In genomic region chr1:42950146-42950480, GRCh38 we compare ENCODE assay signal across 10 cellular contexts. TPM values are rescaled to one million over a fixed set of nuclear protein-coding genes. Genes with fewer than 3 reads are reported as not detected.
DNase-seq lines count a peak whose midpoint lies in the region; ATAC-seq and TF ChIP-seq lines count a peak whose summit lies in the region.
"Had no signal": no experiment of that assay in that cellular context is flagged by ENCODE, and none has a peak within 500 bp of the region (broad histone marks: within the 10 kb centered on the region; RNA-seq: fewer than 3 reads in every experiment).

No MANE protein-coding gene starts in this region.

- H3K4me3 ChIP-seq in SJSA1 (no peak overlapping the region), sigmoid colon (no peak overlapping the region)

- H3K4me3 Mint-ChIP-seq in effector memory CD8-positive, alpha-beta T cell = peak overlapping the region; percentile 71 to 73
- H3K4me3 Mint-ChIP-seq in progenitor cell of endocrine pancreas (ENCODE audit: low read depth) = no peak overlapping the region

- TF ChIP-seq CTCF in progenitor cell of endocrine pancreas (IDR thresholded peaks at IDR 0.05; ENCODE audit: unreplicated experiment) (no peak), sigmoid colon (IDR thresholded peaks at IDR 0.05) (no peak)

- no peaks in the 10 kb centered on the region for H3K9me3 ChIP-seq in ES-I3 (ENCODE audit: control insufficient read depth, insufficient read depth, low read length)
- H3K9me3 ChIP-seq in SJSA1 (replicated peaks) = no peaks in the 10 kb centered on the region
- H3K9me3 ChIP-seq in sigmoid colon = no peaks in the 10 kb centered on the region

- intact Hi-C loops in sigmoid colon (cut with DNase I) = no loop called here

- peak overlapping the region; percentile 13; the same call in 1 of the 2 replicates for H3K9ac ChIP-seq in ES-I3 (ENCODE audit: low read depth, low read length)

- no peak for TF ChIP-seq EP300 in sigmoid colon (IDR thresholded peaks at IDR 0.05)

- peaks cover 57% of the 10 kb centered on the region for H3K36me3 Mint-ChIP-seq in effector memory CD8-positive, alpha-beta T cell (ENCODE audit: insufficient read depth)
- H3K36me3 Mint-ChIP-seq in progenitor cell of endocrine pancreas (ENCODE audit: insufficient read depth) = peaks cover 4% of the 10 kb centered on the region

- no peaks in the 10 kb centered on the region for H3K9me3 Mint-ChIP-seq in effector memory CD8-positive, alpha-beta T cell
- H3K9me3 Mint-ChIP-seq in progenitor cell of endocrine pancreas (ENCODE audit: low read depth) = no peaks in the 10 kb centered on the region

- peak overlapping the region; percentile 17 to 62 for H3K27ac Mint-ChIP-seq in effector memory CD8-positive, alpha-beta T cell
- H3K27ac Mint-ChIP-seq in progenitor cell of endocrine pancreas = peak overlapping the region; percentile 15

- H3K4me1 Mint-ChIP-seq in effector memory CD8-positive, alpha-beta T cell (ENCODE audit: low read depth in 2 of 2) = peaks cover 76 to 77% of the 10 kb centered on the region in 2 donors
- peaks cover 13% of the 10 kb centered on the region for H3K4me1 Mint-ChIP-seq in progenitor cell of endocrine pancreas (ENCODE audit: low read depth)

- TF ChIP-seq POLR2A in sigmoid colon (IDR thresholded peaks at IDR 0.05) = no peak

- H3K4me1 ChIP-seq in ES-I3 (ENCODE audit: insufficient read depth, low read length) = peaks cover 76% of the 10 kb centered on the region
- H3K4me1 ChIP-seq in SJSA1 (replicated peaks) = peaks cover 80% of the 10 kb centered on the region
- peaks cover 0 to 36% (median 8%) of the 10 kb centered on the region in 4 donors for H3K4me1 ChIP-seq in sigmoid colon

- WGBS in sigmoid colon, 2 donors = 77 to 93% methylated on average over 5 of the region's 5 CpGs

- ATAC-seq in effector memory CD8-positive, alpha-beta T cell (replicated peaks) = no peak
- ATAC-seq in GM21723 (IDR thresholded peaks at IDR 0.05; ENCODE audit: unreplicated experiment) = no peak
- ATAC-seq: Right ventricle myocardium inferior had no signal

- H3K27ac ChIP-seq in SJSA1 (peak overlapping the region; percentile 71), sigmoid colon (no peak overlapping the region)

- H3K27me3 Mint-ChIP-seq in effector memory CD8-positive, alpha-beta T cell = no peaks in the 10 kb centered on the region
- H3K27me3 Mint-ChIP-seq in progenitor cell of endocrine pancreas = no peaks in the 10 kb centered on the region

- H3K27me3 ChIP-seq in SJSA1 (replicated peaks) = no peaks in the 10 kb centered on the region
- H3K27me3 ChIP-seq in sigmoid colon = no peaks in the 10 kb centered on the region

- DNase-seq in SJSA1 (ENCODE audit: low read depth in 1 of 2, low spot score in 2 of 2) = peak; percentile 65 to 68
- no peak for DNase-seq in effector memory CD8-positive, alpha-beta T cell
- no peak for DNase-seq in progenitor cell of endocrine pancreas (ENCODE audit: low spot score, unreplicated experiment)
- no peak for DNase-seq in sigmoid colon
- no peak for DNase-seq in kidney glomerular epithelial cell (lab: John Stamatoyannopoulos, UW)
- DNase-seq: NCI-H1048; stimulated activated CD4-positive, alpha-beta T cell treated with anti-CD3 and anti-CD28 coated beads, Interleukin-12 subunit alpha, Interleukin-12 subunit beta, amount 100 ng/mL, for 4 hours had no signal

- H3K36me3 ChIP-seq in ES-I3 (ENCODE audit: insufficient read depth, low read length) = peaks cover 56% of the 10 kb centered on the region
- H3K36me3 ChIP-seq in SJSA1 = peaks cover 62% of the 10 kb centered on the region
- no peaks in the 10 kb centered on the region for H3K36me3 ChIP-seq in sigmoid colon

RNA-seq across cellular contexts. Expression of gene SLC2A1, which starts 8.6 kb away (rescaled TPM):
- 115 and 173 TPM in 2 replicates for total RNA-seq in SJSA1 (2014; rRNA removed; shearing (Covaris generic))
- 49.7 and 54.7 TPM in 2 replicates for total RNA-seq in progenitor cell of endocrine pancreas
- 10 to 100 TPM in 3 of 4 donors, 1 to 10 TPM in 1; 7.7 to 33.5 (median 15.3) TPM for total RNA-seq in sigmoid colon
- 10 to 100 TPM in 1 of 3 donors, 1 to 10 TPM in 2; 4.2 to 44.9 (median 8.8) TPM for polyA plus RNA-seq in sigmoid colon

Comparison
In these comparisons a context has a peak if more than half of its experiments do, and no peak if none do; other contexts are left out.
1. DNase-seq: peak in SJSA1 (2 of 2); none in effector memory CD8-positive, alpha-beta T cell (0 of 3), progenitor cell of endocrine pancreas (single experiment), sigmoid colon (single experiment) and kidney glomerular epithelial cell (single experiment).